Comparison of ENCODE assay signal across 1 cellular context in the genomic region with DNA sequence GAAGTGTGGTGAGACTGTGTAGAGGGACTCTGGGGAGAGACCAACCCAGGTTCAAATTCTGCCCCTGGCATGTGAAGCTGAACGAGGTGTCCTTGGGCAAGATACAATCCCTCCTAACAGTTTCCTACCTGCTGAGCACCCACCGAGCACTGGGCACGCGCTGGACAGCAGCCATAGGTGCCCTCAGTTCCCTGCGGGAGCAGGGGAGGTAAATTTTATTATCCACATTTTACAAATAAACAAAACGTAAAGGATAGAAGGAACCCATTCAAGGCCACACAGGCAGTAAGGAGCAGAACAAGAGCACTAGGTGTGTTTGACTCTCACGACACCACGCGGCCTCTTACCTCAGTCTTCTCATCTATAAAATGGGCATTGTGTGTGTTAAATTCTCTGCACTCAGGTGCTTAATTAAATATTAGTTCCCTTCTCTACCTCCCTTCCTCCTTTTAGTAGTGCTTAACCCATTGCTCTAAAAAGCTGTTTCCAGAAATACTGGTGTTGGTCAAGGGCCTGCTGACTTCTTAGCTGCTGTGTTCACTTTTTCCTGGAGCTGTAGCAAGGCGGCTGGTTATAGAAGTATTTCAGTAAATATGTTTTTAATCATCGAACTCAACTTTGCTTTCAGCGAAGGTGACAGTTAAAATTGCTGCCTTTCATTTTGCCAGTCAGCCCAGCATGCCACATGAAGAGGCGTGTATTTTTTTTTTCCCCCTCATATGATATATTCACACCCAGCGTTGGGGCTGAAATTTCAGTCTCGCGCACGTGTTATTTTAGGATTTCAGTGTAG.
A peak's percentile ranks its signal among the peaks of the same experiment; 100 is the strongest.
TF ChIP-seq lines count a peak whose summit lies in the region.

No MANE protein-coding gene starts in this region.

TF ChIP-seq in HEK293, 187 proteins besides CTCF, POLR2A, EP300 and RAD21:
- TF ChIP-seq, protein P1, sequence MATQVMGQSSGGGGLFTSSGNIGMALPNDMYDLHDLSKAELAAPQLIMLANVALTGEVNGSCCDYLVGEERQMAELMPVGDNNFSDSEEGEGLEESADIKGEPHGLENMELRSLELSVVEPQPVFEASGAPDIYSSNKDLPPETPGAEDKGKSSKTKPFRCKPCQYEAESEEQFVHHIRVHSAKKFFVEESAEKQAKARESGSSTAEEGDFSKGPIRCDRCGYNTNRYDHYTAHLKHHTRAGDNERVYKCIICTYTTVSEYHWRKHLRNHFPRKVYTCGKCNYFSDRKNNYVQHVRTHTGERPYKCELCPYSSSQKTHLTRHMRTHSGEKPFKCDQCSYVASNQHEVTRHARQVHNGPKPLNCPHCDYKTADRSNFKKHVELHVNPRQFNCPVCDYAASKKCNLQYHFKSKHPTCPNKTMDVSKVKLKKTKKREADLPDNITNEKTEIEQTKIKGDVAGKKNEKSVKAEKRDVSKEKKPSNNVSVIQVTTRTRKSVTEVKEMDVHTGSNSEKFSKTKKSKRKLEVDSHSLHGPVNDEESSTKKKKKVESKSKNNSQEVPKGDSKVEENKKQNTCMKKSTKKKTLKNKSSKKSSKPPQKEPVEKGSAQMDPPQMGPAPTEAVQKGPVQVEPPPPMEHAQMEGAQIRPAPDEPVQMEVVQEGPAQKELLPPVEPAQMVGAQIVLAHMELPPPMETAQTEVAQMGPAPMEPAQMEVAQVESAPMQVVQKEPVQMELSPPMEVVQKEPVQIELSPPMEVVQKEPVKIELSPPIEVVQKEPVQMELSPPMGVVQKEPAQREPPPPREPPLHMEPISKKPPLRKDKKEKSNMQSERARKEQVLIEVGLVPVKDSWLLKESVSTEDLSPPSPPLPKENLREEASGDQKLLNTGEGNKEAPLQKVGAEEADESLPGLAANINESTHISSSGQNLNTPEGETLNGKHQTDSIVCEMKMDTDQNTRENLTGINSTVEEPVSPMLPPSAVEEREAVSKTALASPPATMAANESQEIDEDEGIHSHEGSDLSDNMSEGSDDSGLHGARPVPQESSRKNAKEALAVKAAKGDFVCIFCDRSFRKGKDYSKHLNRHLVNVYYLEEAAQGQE (tag by site-specific recombination; IDR thresholded peaks at IDR 0.05): peak; percentile 83
- TF ChIP-seq ZNF548 (tag by site-specific recombination; IDR thresholded peaks at IDR 0.05): no peak
